ENCODE assay signal across 22 cellular contexts in genomic region chr2:30689496-30690125, GRCh38.
A peak's percentile ranks its signal among the peaks of the same experiment; 100 is the strongest.
DNase-seq lines count a peak whose midpoint lies in the region; ATAC-seq and TF ChIP-seq lines count a peak whose summit lies in the region.
"Had no signal": no experiment of that assay in that cellular context is flagged by ENCODE, and none has a peak within 500 bp of the region (broad histone marks: within the 10 kb centered on the region; RNA-seq: fewer than 3 reads in every experiment).

No MANE protein-coding gene starts in this region.

- H3K4me2 ChIP-seq in mammary epithelial cell (ENCODE audit: insufficient read depth, low read depth, low read length): no peak overlapping the region

- no peaks in the 10 kb centered on the region for H3K9me3 Mint-ChIP-seq in nephron
- H3K9me3 Mint-ChIP-seq in progenitor cell of endocrine pancreas (ENCODE audit: low read depth): no peaks in the 10 kb centered on the region
- H3K9me3 Mint-ChIP-seq: activated CD4-positive, alpha-beta memory T cell treated with anti-CD3 and anti-CD28 coated beads, Interleukin-2, amount 10 ng/mL, durations not matched to agents 7 days and 5 days; CD8-positive, alpha-beta memory T cell had no signal

- H3K4me3 ChIP-seq in mammary epithelial cell (replicated peaks in 1 of 3; ENCODE audit: insufficient read depth in 1 of 3, low read depth in 2 of 3, low read length in 3 of 3) (no peak overlapping the region), cardiac muscle cell (no peak overlapping the region), thoracic aorta (no peak overlapping the region)
- H3K4me3 ChIP-seq: K562, thyroid gland had no signal

- H3K27me3 Mint-ChIP-seq in nephron (ENCODE audit: low read depth) (peaks cover 15% of the 10 kb centered on the region), progenitor cell of endocrine pancreas (peaks cover 10% of the 10 kb centered on the region)
- H3K27me3 Mint-ChIP-seq: activated CD4-positive, alpha-beta memory T cell treated with anti-CD3 and anti-CD28 coated beads, Interleukin-2, amount 10 ng/mL, durations not matched to agents 7 days and 5 days had no signal

- H3K27ac ChIP-seq in mammary epithelial cell (ENCODE audit: insufficient read depth, low read depth, low read length): no peak overlapping the region
- peak overlapping the region; percentile 82 for H3K27ac ChIP-seq in cardiac muscle cell
- peak overlapping the region; percentile 97 to 99 for H3K27ac ChIP-seq in thoracic aorta
- H3K27ac ChIP-seq: thyroid gland, VCaP had no signal

- CTCF ChIA-PET in mammary epithelial cell (lab: Charles Lee; ENCODE audit: low non-redundant PET): no interaction called here

- H3K9ac ChIP-seq in mammary epithelial cell (ENCODE audit: insufficient read depth, low read length): no peak overlapping the region

- no peaks in the 10 kb centered on the region for H3K79me2 ChIP-seq in mammary epithelial cell (ENCODE audit: insufficient read depth, low read length)

- H3K36me3 ChIP-seq in mammary epithelial cell (ENCODE audit: insufficient read depth, low read length): no peaks in the 10 kb centered on the region
- no peaks in the 10 kb centered on the region for H3K36me3 ChIP-seq in cardiac muscle cell
- no peaks in the 10 kb centered on the region for H3K36me3 ChIP-seq in thoracic aorta
- H3K36me3 ChIP-seq: thyroid gland had no signal

- no peaks in the 10 kb centered on the region for H4K20me1 ChIP-seq in mammary epithelial cell (ENCODE audit: insufficient read depth, low read length)

- TF ChIP-seq CTCF in mammary epithelial cell (conservative IDR thresholded peaks at IDR 0.05 in 1 of 2, IDR thresholded peaks at IDR 0.05 in 1 of 2; ENCODE audit: extremely low read depth in 1 of 2, insufficient read depth in 1 of 2, low read depth in 1 of 2, low read length in 2 of 2) (no peak), cardiac muscle cell (IDR thresholded peaks at IDR 0.05; ENCODE audit: low read depth, low read length) (no peak), nephron (IDR thresholded peaks at IDR 0.05; ENCODE audit: unreplicated experiment in 3 of 3) (no peak), thoracic aorta (IDR thresholded peaks at IDR 0.05) (no peak), progenitor cell of endocrine pancreas (IDR thresholded peaks at IDR 0.05; ENCODE audit: unreplicated experiment) (no peak)

- ATAC-seq in thoracic aorta (ENCODE audit: insufficient number of reproducible peaks, low FRiP score, low read depth): no peak
- ATAC-seq: K562, Panc1, T-helper 17 cell had no signal

- intact Hi-C loops in mammary epithelial cell (cut with micrococcal nuclease): no loop called here

- peak overlapping the region; percentile 63 to 79 (median 77) for H3K27ac Mint-ChIP-seq in nephron
- no peak overlapping the region for H3K27ac Mint-ChIP-seq in progenitor cell of endocrine pancreas
- H3K27ac Mint-ChIP-seq: activated CD4-positive, alpha-beta memory T cell treated with anti-CD3 and anti-CD28 coated beads, Interleukin-2, amount 10 ng/mL, durations not matched to agents 7 days and 5 days; T-helper 17 cell had no signal

- H3K4me1 ChIP-seq in mammary epithelial cell (ENCODE audit: insufficient read depth, low read length) (no peaks in the 10 kb centered on the region), cardiac muscle cell (ENCODE audit: low read depth) (peaks cover 35% of the 10 kb centered on the region), thoracic aorta (ENCODE audit: control insufficient read depth in 1 of 2, low read depth in 2 of 2) (peaks cover 30 to 88% of the 10 kb centered on the region in 2 donors)

- H3K4me1 Mint-ChIP-seq in nephron (peaks cover 38% of the 10 kb centered on the region), progenitor cell of endocrine pancreas (ENCODE audit: low read depth) (peaks cover 12% of the 10 kb centered on the region)
- H3K4me1 Mint-ChIP-seq: activated CD4-positive, alpha-beta memory T cell treated with anti-CD3 and anti-CD28 coated beads, Interleukin-2, amount 10 ng/mL, durations not matched to agents 7 days and 5 days; CD8-positive, alpha-beta memory T cell had no signal

- H2AFZ ChIP-seq in mammary epithelial cell (ENCODE audit: low read depth, low read length): peak overlapping the region; percentile 33

- H3K4me3 Mint-ChIP-seq in nephron (peak overlapping the region in 2 of 3 experiments; percentile 43 to 53), progenitor cell of endocrine pancreas (ENCODE audit: low read depth) (no peak overlapping the region)
- H3K4me3 Mint-ChIP-seq: activated CD4-positive, alpha-beta memory T cell treated with anti-CD3 and anti-CD28 coated beads, Interleukin-2, amount 10 ng/mL, durations not matched to agents 7 days and 5 days; CD8-positive, alpha-beta memory T cell; T-helper 17 cell had no signal

- H3K27me3 ChIP-seq in mammary epithelial cell (ENCODE audit: insufficient read depth, low read length) (peaks cover 2% of the 10 kb centered on the region), cardiac muscle cell (no peaks in the 10 kb centered on the region), thoracic aorta (replicated peaks; ENCODE audit: insufficient read depth) (no peaks in the 10 kb centered on the region)
- H3K27me3 ChIP-seq: thyroid gland had no signal

- dilution Hi-C loops in mammary epithelial cell (cut with HindIII; ENCODE audit: low sequenced_read_pairs): loop anchor here (10.0 kb wide), 1 partner anchor 505 kb away; no protein-coding TSS in a partner anchor

- no peaks in the 10 kb centered on the region for H3K9me3 ChIP-seq in mammary epithelial cell (replicated peaks; ENCODE audit: insufficient read depth, low read length)
- H3K9me3 ChIP-seq in cardiac muscle cell (ENCODE audit: low read depth): no peaks in the 10 kb centered on the region
- H3K9me3 ChIP-seq in thoracic aorta: no peaks in the 10 kb centered on the region
- H3K9me3 ChIP-seq: thyroid gland had no signal

- no TSS peak for BruUV-seq in mammary epithelial cell (replicated peaks; lab: Mats Ljungman, UMichigan)

- WGBS in mammary epithelial cell (ENCODE audit: low coverage, missing lambda C conversion rate): 4% methylated on average over 4 of the region's 6 CpGs

- H3K36me3 Mint-ChIP-seq in nephron (ENCODE audit: low read depth): no peaks in the 10 kb centered on the region
- no peaks in the 10 kb centered on the region for H3K36me3 Mint-ChIP-seq in progenitor cell of endocrine pancreas (ENCODE audit: insufficient read depth)
- H3K36me3 Mint-ChIP-seq: CD8-positive, alpha-beta memory T cell had no signal

- DNase-seq in mammary epithelial cell (no peak), cardiac muscle cell (ENCODE audit: low read depth in 1 of 2, low spot score in 1 of 2) (no peak), thoracic aorta (ENCODE audit: low spot score) (no peak), KBM-7 (no peak), NCI-H1105 treated with DMSO at 0.1 percent for 48 hours (lab: John Stamatoyannopoulos, UW) (no peak), GOT3 (lab: John Stamatoyannopoulos, UW) (no peak), progenitor cell of endocrine pancreas (ENCODE audit: low spot score, unreplicated experiment) (no peak)
- DNase-seq: activated CD4-positive, alpha-beta memory T cell treated with anti-CD3 and anti-CD28 coated beads, Interleukin-2, amount 10 ng/mL, durations not matched to agents 7 days and 5 days; activated T-cell treated with anti-CD3 and anti-CD28 coated beads, Interleukin-2, amount 50 U/mL, for 1 hour; CD8-positive, alpha-beta memory T cell; cerebellar nuclear complex; effector CD8-positive, alpha-beta T cell; left cardiac atrium; NCI-H187; nucleus accumbens; stimulated activated CD4-positive, alpha-beta T cell treated with anti-CD3 and anti-CD28 coated beads, Interleukin-15, amount 100 ng/mL, for 24 hours; T-helper 17 cell; thyroid gland had no signal

- in situ Hi-C loops in mammary epithelial cell (cut with MboI; ENCODE audit: low sequenced_read_pairs in 2 of 2): no loop called here
- in situ Hi-C loops in KBM-7 (cut with MboI; ENCODE audit: low pct_unique_long_range_greater_than_20kb, low sequenced_read_pairs): loop anchor here (25.0 kb wide), 1 partner anchor 527 kb away; no protein-coding TSS in a partner anchor
